16 cellular contexts compared by ENCODE assay signal in genomic region chr7:138748666-138749065, GRCh38. TPM values are rescaled to one million over a fixed set of nuclear protein-coding genes. Genes with fewer than 3 reads are reported as not detected.
DNase-seq lines count a peak whose midpoint lies in the region; ATAC-seq and TF ChIP-seq lines count a peak whose summit lies in the region.
"Had no signal": no experiment of that assay in that cellular context is flagged by ENCODE, and none has a peak within 500 bp of the region (broad histone marks: within the 10 kb centered on the region; RNA-seq: fewer than 3 reads in every experiment).

No MANE protein-coding gene starts in this region.

- intact Hi-C loops in CD4-positive, alpha-beta T cell (cut with DNase I, micrococcal nuclease), result no loop called here
- intact Hi-C loops in naive thymus-derived CD4-positive, alpha-beta T cell (cut with micrococcal nuclease), result no loop called here

- DNase-seq in CD4-positive, CD25-positive, alpha-beta regulatory T cell, result no peak
- DNase-seq in CD4-positive, alpha-beta T cell, result no peak
- DNase-seq in T-cell (no peak), NCI-H1092 (lab: John Stamatoyannopoulos, UW) (no peak), NCI-H2227 (lab: John Stamatoyannopoulos, UW; ENCODE audit: unreplicated experiment) (no peak), hypothalamus (lab: John Stamatoyannopoulos, UW) (no peak)
- DNase-seq in naive thymus-derived CD4-positive, alpha-beta T cell, result no peak
- DNase-seq: BE2C, DND-41, GDM1 had no signal

- POLR2A ChIA-PET in CD4-positive, alpha-beta T cell (lab: Charles Lee), result no interaction called here
- POLR2A ChIA-PET in T-cell (lab: Charles Lee), result no interaction called here
- POLR2A ChIA-PET in naive thymus-derived CD4-positive, alpha-beta T cell (lab: Charles Lee), result no interaction called here

- no peaks in the 10 kb centered on the region for H3K9me3 Mint-ChIP-seq in CD4-positive, CD25-positive, alpha-beta regulatory T cell
- no peaks in the 10 kb centered on the region for H3K9me3 Mint-ChIP-seq in CD4-positive, alpha-beta T cell
- no peaks in the 10 kb centered on the region for H3K9me3 Mint-ChIP-seq in T-cell
- peaks cover 0 to 7% (median 0%) of the 10 kb centered on the region in 11 donors for H3K9me3 Mint-ChIP-seq in naive thymus-derived CD4-positive, alpha-beta T cell
- H3K9me3 Mint-ChIP-seq: IgD-negative memory B cell had no signal

- no peak overlapping the region for H3K27ac ChIP-seq in CD4-positive, CD25-positive, alpha-beta regulatory T cell (ENCODE audit: insufficient read depth, low read length, poor library complexity, severe bottlenecking)
- H3K27ac ChIP-seq in CD4-positive, alpha-beta T cell (ENCODE audit: low read depth, low read length), result no peak overlapping the region
- H3K27ac ChIP-seq in naive thymus-derived CD4-positive, alpha-beta T cell (ENCODE audit: low read depth, low read length), result no peak overlapping the region
- H3K27ac ChIP-seq: A549, C4-2B had no signal

- no peaks in the 10 kb centered on the region for H3K36me3 ChIP-seq in CD4-positive, CD25-positive, alpha-beta regulatory T cell (ENCODE audit: control insufficient read depth, insufficient read depth, low read length)
- H3K36me3 ChIP-seq in naive thymus-derived CD4-positive, alpha-beta T cell (ENCODE audit: control insufficient read depth in 2 of 3, insufficient read depth in 3 of 3, low read length in 3 of 3), result no peaks in the 10 kb centered on the region
- H3K36me3 ChIP-seq: BE2C, HAP-1 had no signal

- H3K9me3 ChIP-seq in CD4-positive, CD25-positive, alpha-beta regulatory T cell (ENCODE audit: control insufficient read depth in 2 of 2, low read length in 2 of 2), result no peaks in the 10 kb centered on the region
- no peaks in the 10 kb centered on the region for H3K9me3 ChIP-seq in CD4-positive, alpha-beta T cell (ENCODE audit: control insufficient read depth, low read length)
- no peaks in the 10 kb centered on the region for H3K9me3 ChIP-seq in naive thymus-derived CD4-positive, alpha-beta T cell (ENCODE audit: control insufficient read depth in 2 of 3, low read length in 3 of 3)
- H3K9me3 ChIP-seq: A549, BE2C, HAP-1 had no signal

- no peaks in the 10 kb centered on the region for H3K36me3 Mint-ChIP-seq in CD4-positive, CD25-positive, alpha-beta regulatory T cell
- no peaks in the 10 kb centered on the region for H3K36me3 Mint-ChIP-seq in CD4-positive, alpha-beta T cell (ENCODE audit: low read depth)
- H3K36me3 Mint-ChIP-seq in T-cell, result no peaks in the 10 kb centered on the region
- peaks cover 0 to 2% (median 0%) of the 10 kb centered on the region in 5 donors for H3K36me3 Mint-ChIP-seq in naive thymus-derived CD4-positive, alpha-beta T cell
- H3K36me3 Mint-ChIP-seq: IgD-negative memory B cell had no signal

- peaks cover 10 to 58% (median 24%) of the 10 kb centered on the region in 4 donors for H3K4me1 Mint-ChIP-seq in CD4-positive, CD25-positive, alpha-beta regulatory T cell
- H3K4me1 Mint-ChIP-seq in CD4-positive, alpha-beta T cell (ENCODE audit: low read depth), result peaks cover 64% of the 10 kb centered on the region
- H3K4me1 Mint-ChIP-seq in T-cell, result peaks cover 53 to 63% (median 59%) of the 10 kb centered on the region in 3 donors
- peaks cover 30 to 66% (median 58%) of the 10 kb centered on the region in 7 donors for H3K4me1 Mint-ChIP-seq in naive thymus-derived CD4-positive, alpha-beta T cell

- peaks cover 16% of the 10 kb centered on the region for H3K4me1 ChIP-seq in CD4-positive, CD25-positive, alpha-beta regulatory T cell (ENCODE audit: control insufficient read depth, insufficient read depth, low read length, poor library complexity, severe bottlenecking)
- H3K4me1 ChIP-seq in naive thymus-derived CD4-positive, alpha-beta T cell (ENCODE audit: control insufficient read depth in 2 of 2, insufficient read depth in 2 of 2, low read length in 2 of 2), result peaks cover 19 to 22% of the 10 kb centered on the region in 2 donors

- no peak for ATAC-seq in CD4-positive, CD25-positive, alpha-beta regulatory T cell (ENCODE audit: low read depth in 2 of 2)
- no peak for ATAC-seq in CD4-positive, alpha-beta T cell (ENCODE audit: poor library complexity)
- no peak for ATAC-seq in T-cell (replicated peaks in 1 of 4)
- ATAC-seq in naive thymus-derived CD4-positive, alpha-beta T cell, result no peak
- ATAC-seq: A549 had no signal

- no peak overlapping the region for H3K4me3 Mint-ChIP-seq in CD4-positive, CD25-positive, alpha-beta regulatory T cell
- H3K4me3 Mint-ChIP-seq in CD4-positive, alpha-beta T cell, result no peak overlapping the region
- no peak overlapping the region for H3K4me3 Mint-ChIP-seq in T-cell
- H3K4me3 Mint-ChIP-seq in naive thymus-derived CD4-positive, alpha-beta T cell, result no peak overlapping the region
- H3K4me3 Mint-ChIP-seq: IgD-negative memory B cell had no signal

- peak overlapping the region in 2 of 3 donors; percentile 68 to 97 for H3K27ac Mint-ChIP-seq in CD4-positive, CD25-positive, alpha-beta regulatory T cell
- peak overlapping the region; percentile 94 for H3K27ac Mint-ChIP-seq in CD4-positive, alpha-beta T cell
- H3K27ac Mint-ChIP-seq in T-cell, result peak overlapping the region; percentile 20 to 65
- H3K27ac Mint-ChIP-seq in naive thymus-derived CD4-positive, alpha-beta T cell, result peak overlapping the region in 7 of 9 donors; percentile 33 to 99 (median 93)

- no peak overlapping the region for H3K4me3 ChIP-seq in CD4-positive, CD25-positive, alpha-beta regulatory T cell (ENCODE audit: low read depth, low read length)
- H3K4me3 ChIP-seq in naive thymus-derived CD4-positive, alpha-beta T cell (ENCODE audit: low read length), result no peak overlapping the region
- H3K4me3 ChIP-seq: A549, HAP-1 had no signal

- no peak for TF ChIP-seq CTCF in CD4-positive, alpha-beta T cell (IDR thresholded peaks at IDR 0.05)

- H3K27me3 Mint-ChIP-seq in CD4-positive, CD25-positive, alpha-beta regulatory T cell, result no peaks in the 10 kb centered on the region
- no peaks in the 10 kb centered on the region for H3K27me3 Mint-ChIP-seq in CD4-positive, alpha-beta T cell
- no peaks in the 10 kb centered on the region for H3K27me3 Mint-ChIP-seq in T-cell
- peaks cover 0 to 4% (median 0%) of the 10 kb centered on the region in 5 donors for H3K27me3 Mint-ChIP-seq in naive thymus-derived CD4-positive, alpha-beta T cell

- no peaks in the 10 kb centered on the region for H3K27me3 ChIP-seq in CD4-positive, CD25-positive, alpha-beta regulatory T cell (ENCODE audit: control insufficient read depth, insufficient read depth, low read length)
- no peaks in the 10 kb centered on the region for H3K27me3 ChIP-seq in CD4-positive, alpha-beta T cell (ENCODE audit: control insufficient read depth, insufficient read depth, low read length)
- H3K27me3 ChIP-seq in naive thymus-derived CD4-positive, alpha-beta T cell (ENCODE audit: control insufficient read depth in 2 of 2, insufficient read depth in 2 of 2, low read length in 2 of 2), result no peaks in the 10 kb centered on the region
- H3K27me3 ChIP-seq: BE2C had no signal

- CTCF ChIA-PET in CD4-positive, alpha-beta T cell (lab: Charles Lee), result interaction anchor here (0.6 to 1.0 kb wide), 3 partner anchors 10 to 584 kb away, joined by 3 to 5 read pairs (median 3); no protein-coding TSS in a partner anchor
- CTCF ChIA-PET in T-cell (lab: Charles Lee), result interaction anchor here (0.6 to 1.3 kb wide), 5 partner anchors 10 to 586 kb away, joined by 4 to 7 read pairs (median 5); no protein-coding TSS in a partner anchor
- CTCF ChIA-PET in naive thymus-derived CD4-positive, alpha-beta T cell (lab: Charles Lee), result interaction anchor here (1.1 to 1.3 kb wide), 3 partner anchors 10 to 283 kb away, joined by 3 to 6 read pairs (median 4); no protein-coding TSS in a partner anchor

RNA-seq across cellular contexts. Expression of gene SVOPL, which starts 47.5 kb away (rescaled TPM):
- total RNA-seq in CD4-positive, CD25-positive, alpha-beta regulatory T cell, result not detected
- polyA plus RNA-seq in CD4-positive, CD25-positive, alpha-beta regulatory T cell, result under 1 TPM in 2 of 4 donors, not detected in 2; 0.35 to 0.44 TPM
- total RNA-seq in CD4-positive, alpha-beta T cell, result not detected
- total RNA-seq in T-cell, result 1 to 10 TPM in 1 of 5 donors, not detected in 4; 1.2 TPM
- under 1 TPM in 1 of 5 experiments, not detected in 4; 0.74 TPM for total RNA-seq in naive thymus-derived CD4-positive, alpha-beta T cell
- polyA plus RNA-seq in naive thymus-derived CD4-positive, alpha-beta T cell, result under 1 TPM; 0.47 to 0.64 TPM
- total RNA-seq: HT-29 had no signal
- polyA plus RNA-seq: AG04450, IgD-negative memory B cell had no signal

RNA-seq across cellular contexts. Expression of gene TMEM213, which starts 49.1 kb away (rescaled TPM):
- total RNA-seq in CD4-positive, CD25-positive, alpha-beta regulatory T cell, result not detected
- under 1 TPM in 1 of 4 donors, not detected in 3; 0.21 TPM for polyA plus RNA-seq in CD4-positive, CD25-positive, alpha-beta regulatory T cell
- total RNA-seq in CD4-positive, alpha-beta T cell, result not detected
- total RNA-seq in T-cell, result not detected
- 1 to 10 TPM in 1 of 5 experiments, not detected in 4; 1.3 TPM for total RNA-seq in naive thymus-derived CD4-positive, alpha-beta T cell
- not detected for polyA plus RNA-seq in naive thymus-derived CD4-positive, alpha-beta T cell
- total RNA-seq: HT-29 had no signal
- polyA plus RNA-seq: A549, AG04450, IgD-negative memory B cell had no signal

RNA-seq across cellular contexts. Expression of gene ATP6V0A4, which starts 49.3 kb away (rescaled TPM):
- not detected for total RNA-seq in CD4-positive, CD25-positive, alpha-beta regulatory T cell
- polyA plus RNA-seq in CD4-positive, CD25-positive, alpha-beta regulatory T cell, result not detected
- total RNA-seq in CD4-positive, alpha-beta T cell, result not detected
- not detected for total RNA-seq in T-cell
- not detected for total RNA-seq in naive thymus-derived CD4-positive, alpha-beta T cell
- polyA plus RNA-seq in naive thymus-derived CD4-positive, alpha-beta T cell, result not detected
- total RNA-seq: HT-29 had no signal
- polyA plus RNA-seq: AG04450, IgD-negative memory B cell had no signal

Comparison
In these comparisons a context has a peak if more than half of its experiments do, and no peak if none do; other contexts are left out.
1. H3K27ac Mint-ChIP-seq: peak in every context shown above with its lines; median percentile 94 in CD4-positive, alpha-beta T cell; 93 in naive thymus-derived CD4-positive, alpha-beta T cell; 82 in CD4-positive, CD25-positive, alpha-beta regulatory T cell; 42 in T-cell.